In genomic region chr2:28389399-28390240, GRCh38 we compare ENCODE assay signal across 8 cellular contexts. TPM values are rescaled to one million over a fixed set of nuclear protein-coding genes. Genes with fewer than 3 reads are reported as not detected.
A peak's percentile ranks its signal among the peaks of the same experiment; 100 is the strongest.
DNase-seq lines count a peak whose midpoint lies in the region; ATAC-seq, FAIRE-seq and TF ChIP-seq lines count a peak whose summit lies in the region.

No MANE protein-coding gene starts in this region.

- FAIRE-seq in A549 (lab: Jason Lieb, UNC): no peak

- TF ChIP-seq CTCF in A549 (IDR thresholded peaks at IDR 0.05) (peak; percentile 22; the same call in 2 of the 3 replicates), chondrocyte (IDR thresholded peaks at IDR 0.05) (peak; percentile 44), mucosa of descending colon (IDR thresholded peaks at IDR 0.05) (no peak)

- no peak for TF ChIP-seq EP300 in A549 (IDR thresholded peaks at IDR 0.05)

- CTCF ChIA-PET in A549 (lab: Yijun Ruan, JAX): interaction anchor here (0.6 to 2.2 kb wide), 19 partner anchors 9 to 685 kb away, joined by 3 to 7 read pairs (median 3); no protein-coding TSS in a partner anchor

- no peak for TF ChIP-seq POLR2A in A549 (IDR thresholded peaks at IDR 0.05; ENCODE audit: low read length)

- peak overlapping the region; percentile 96 for H3K27ac Mint-ChIP-seq in chondrocyte (ENCODE audit: unreplicated experiment)

- H3K27me3 ChIP-seq in HUES6 (ENCODE audit: control insufficient read depth, insufficient read depth, low read length): peaks cover 65% of the 10 kb centered on the region

- H3K4me1 Mint-ChIP-seq in chondrocyte (ENCODE audit: low read depth): peaks cover 39% of the 10 kb centered on the region

- H3K4me3 ChIP-seq in A549 (peak overlapping the region; percentile 78), HUES6 (ENCODE audit: low read depth, low read length) (peak overlapping the region; percentile 64), mucosa of descending colon (peak overlapping the region; percentile 30)

- peak overlapping the region; percentile 83 for H3K4me2 ChIP-seq in A549

- no peaks in the 10 kb centered on the region for H3K9me3 Mint-ChIP-seq in chondrocyte (ENCODE audit: low read depth)

- no peaks in the 10 kb centered on the region for H3K27me3 Mint-ChIP-seq in chondrocyte (ENCODE audit: low read depth)

- H3K9ac ChIP-seq in HUES6 (ENCODE audit: low read length): peak overlapping the region; percentile 73

- WGBS in A549 (ENCODE audit: missing lambda C conversion rate): 70% methylated on average over 6 of the region's 17 CpGs

- H3K36me3 ChIP-seq in HUES6 (ENCODE audit: control insufficient read depth, insufficient read depth, low read length) (no peaks in the 10 kb centered on the region), mucosa of descending colon (ENCODE audit: low read depth) (no peaks in the 10 kb centered on the region)

- H3K27ac ChIP-seq in A549: peak overlapping the region; percentile 95
- no peak overlapping the region; the same call in 1 of the 2 replicates for H3K27ac ChIP-seq in HUES6 (ENCODE audit: low read depth, low read length)

- H3K4me1 ChIP-seq in A549 (peaks cover 23% of the 10 kb centered on the region), HUES6 (ENCODE audit: control insufficient read depth, insufficient read depth, low read length) (peaks cover 15% of the 10 kb centered on the region), mucosa of descending colon (ENCODE audit: low read depth) (peaks cover 10% of the 10 kb centered on the region)

- peak overlapping the region; percentile 77 for H3K4me3 Mint-ChIP-seq in chondrocyte (ENCODE audit: unreplicated experiment)

- no peak for DNase-seq in A549 (ENCODE audit: low read depth in 1 of 2, low spot score in 1 of 2)
- peak; percentile 1 for DNase-seq in chondrocyte (ENCODE audit: low spot score)
- peak in 1 of 3 donors; percentile 1 for DNase-seq in mucosa of descending colon
- no peak for DNase-seq in AG20443 (ENCODE audit: low spot score)
- DNase-seq in stimulated activated CD4-positive, alpha-beta T cell treated with anti-CD3 and anti-CD28 coated beads, Interleukin-4, amount 100 ng/mL, for 24 hours: no peak
- DNase-seq in activated CD4-positive, CD25-positive, alpha-beta regulatory T cell treated with anti-CD3 and anti-CD28 coated beads, Interleukin-2, amount 50 U/mL, for 72 hours: no peak

- H3K36me3 Mint-ChIP-seq in chondrocyte (ENCODE audit: low read depth): peaks cover 6% of the 10 kb centered on the region

- H3K9me3 ChIP-seq in A549 (no peaks in the 10 kb centered on the region), HUES6 (ENCODE audit: control insufficient read depth, insufficient read depth, low read depth, low read length) (no peaks in the 10 kb centered on the region), mucosa of descending colon (no peaks in the 10 kb centered on the region)

- POLR2A ChIA-PET in A549 (lab: Yijun Ruan, JAX): interaction anchor here (0.6 to 5.0 kb wide), 19 partner anchors 8 to 667 kb away, joined by 3 to 56 read pairs (median 6); partner anchors contain the start of genes BABAM2 and RBKS

- TF ChIP-seq RAD21 in A549 (conservative IDR thresholded peaks at IDR 0.05 in 1 of 2, IDR thresholded peaks at IDR 0.05 in 1 of 2): no peak

- no peak for ATAC-seq in A549
- ATAC-seq in mucosa of descending colon: no peak
- no peak for ATAC-seq in GM18873 (IDR thresholded peaks at IDR 0.05; ENCODE audit: low FRiP score, unreplicated experiment)

- intact Hi-C loops in mucosa of descending colon (cut with DNase I, micrococcal nuclease): no loop called here

TF ChIP-seq in A549, 52 proteins besides CTCF, POLR2A, EP300 and RAD21:
- TF ChIP-seq EHF (CRISPR knock-in tag; IDR thresholded peaks at IDR 0.05) (no peak), MAX (IDR thresholded peaks at IDR 0.05) (no peak), HOXB5 (CRISPR knock-in tag; IDR thresholded peaks at IDR 0.05) (no peak), KDM1A (IDR thresholded peaks at IDR 0.05; ENCODE audit: low read depth) (no peak), HEYL (CRISPR knock-in tag; IDR thresholded peaks at IDR 0.05) (no peak), NPAS2 (CRISPR knock-in tag; IDR thresholded peaks at IDR 0.05; ENCODE audit: borderline replicate concordance) (no peak), ZSCAN20 (CRISPR knock-in tag; IDR thresholded peaks at IDR 0.05) (no peak), FOXS1 (CRISPR knock-in tag; IDR thresholded peaks at IDR 0.05) (no peak), NFE2L2 (conservative IDR thresholded peaks at IDR 0.05; ENCODE audit: low read length) (no peak), TP53 (CRISPR knock-in tag; IDR thresholded peaks at IDR 0.05) (no peak), ZFP36 (IDR thresholded peaks at IDR 0.05; ENCODE audit: borderline replicate concordance, partially characterized antibody) (no peak), BCL3 (IDR thresholded peaks at IDR 0.05) (no peak; the same call in 1 of the 3 replicates), MAFK (IDR thresholded peaks at IDR 0.05; ENCODE audit: partially characterized antibody) (no peak), SMC3 (IDR thresholded peaks at IDR 0.05) (no peak), RFX5 (IDR thresholded peaks at IDR 0.05) (no peak), CHD4 (IDR thresholded peaks at IDR 0.05; ENCODE audit: borderline replicate concordance) (no peak)
- TF ChIP-seq, protein P1, sequence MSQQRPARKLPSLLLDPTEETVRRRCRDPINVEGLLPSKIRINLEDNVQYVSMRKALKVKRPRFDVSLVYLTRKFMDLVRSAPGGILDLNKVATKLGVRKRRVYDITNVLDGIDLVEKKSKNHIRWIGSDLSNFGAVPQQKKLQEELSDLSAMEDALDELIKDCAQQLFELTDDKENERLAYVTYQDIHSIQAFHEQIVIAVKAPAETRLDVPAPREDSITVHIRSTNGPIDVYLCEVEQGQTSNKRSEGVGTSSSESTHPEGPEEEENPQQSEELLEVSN (IDR thresholded peaks at IDR 0.05; ENCODE audit: borderline replicate concordance, low read depth): no peak

RNA-seq across cellular contexts. Expression of gene FOSL2, which starts 3.0 kb away (rescaled TPM):
- 45.7 and 50.6 TPM in 2 replicates for polyA plus RNA-seq in A549 (2011; rRNA removed)
- 26.7 and 37.2 TPM in 2 replicates for polyA plus RNA-seq in A549 (2012; cell fraction: cytosol; rRNA removed)
- 89.7 and 95.0 TPM in 2 replicates for polyA plus RNA-seq in A549 (2012; cell fraction: nucleus; rRNA removed)
- polyA plus RNA-seq in A549 (2017; fragmentation: RNase III; extraction: RNeasy Plus Mini Kit Qiagen cat#74134 plus additional on column Dnase treatment): 68.1 to 73.4 TPM (median 69.0 TPM) in 3 replicates
- polyA minus RNA-seq in A549 (2011; rRNA and poly(A)+ RNA removed): 86.7 and 103 TPM in 2 replicates
- 93.0 to 163 TPM (median 156 TPM) in 3 replicates for total RNA-seq in chondrocyte
- 100 to 1,000 TPM; 160 to 166 (median 162) TPM for total RNA-seq in mucosa of descending colon
